9 cellular contexts compared by ENCODE assay signal in the genomic region with DNA sequence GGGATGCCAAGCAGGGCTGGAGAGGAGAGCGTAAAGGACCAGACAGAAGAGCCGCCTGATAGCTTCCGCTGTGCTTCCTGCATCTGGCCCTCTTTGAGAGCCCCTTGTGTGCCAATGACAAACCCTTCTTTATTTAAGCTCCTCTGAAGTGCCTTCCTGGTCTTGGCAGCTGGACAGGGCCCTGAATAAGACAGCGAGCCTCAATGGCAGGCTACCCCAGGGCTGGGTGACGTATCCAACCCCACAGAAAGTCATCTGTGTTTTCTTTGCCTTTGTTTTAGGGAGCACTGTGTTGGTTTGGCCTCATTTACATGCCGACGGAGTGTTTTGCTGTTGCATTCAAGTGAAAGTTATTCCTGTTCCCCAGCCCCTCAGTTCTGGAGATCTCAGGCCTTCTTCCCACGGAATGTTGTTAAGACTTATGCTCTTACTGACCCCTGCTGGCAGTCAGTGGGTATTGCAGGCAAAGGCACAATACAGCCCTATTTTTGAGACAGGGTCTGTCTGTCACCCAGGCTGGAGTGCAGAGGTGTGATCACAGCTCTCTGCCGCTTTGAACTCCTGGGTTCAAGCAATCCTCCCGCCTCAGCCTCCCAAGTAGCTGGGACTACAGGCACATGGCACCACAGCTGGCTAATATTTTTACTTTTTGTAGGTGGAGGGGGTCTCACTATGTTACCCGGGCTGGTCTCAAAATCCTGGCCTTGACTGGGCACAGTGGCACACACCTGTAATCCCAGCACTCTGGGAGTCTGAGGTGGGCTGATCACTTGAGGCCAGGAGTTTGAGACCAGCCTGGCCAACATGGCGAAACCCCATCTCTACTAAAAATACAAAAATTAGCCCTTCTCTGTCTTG. TPM values are rescaled to one million over a fixed set of nuclear protein-coding genes. Genes with fewer than 3 reads are reported as not detected.
DNase-seq lines count a peak whose midpoint lies in the region; ATAC-seq, FAIRE-seq and TF ChIP-seq lines count a peak whose summit lies in the region.
"Had no signal": no experiment of that assay in that cellular context is flagged by ENCODE, and none has a peak within 500 bp of the region (broad histone marks: within the 10 kb centered on the region; RNA-seq: fewer than 3 reads in every experiment).

No MANE protein-coding gene starts in this region.

- no peak overlapping the region for H3K4me2 ChIP-seq in astrocyte (ENCODE audit: low read length)
- H3K4me2 ChIP-seq: BLaER1 had no signal

- no peak for FAIRE-seq in astrocyte (lab: Jason Lieb, UNC)

- H3K9me3 Mint-ChIP-seq in astrocyte (ENCODE audit: unreplicated experiment) (peaks cover 10% of the 10 kb centered on the region), nephron (peaks cover 12% of the 10 kb centered on the region)
- peaks cover 17% of the 10 kb centered on the region for H3K9me3 Mint-ChIP-seq in stimulated activated effector memory CD8-positive, alpha-beta T cell treated with anti-CD3 and anti-CD28 coated beads, Interleukin-12 subunit alpha, Interleukin-12 subunit beta, amount 100 ng/mL, for 72 hours

- H3K36me3 ChIP-seq in astrocyte (ENCODE audit: insufficient read depth, low read length) = no peaks in the 10 kb centered on the region
- H3K36me3 ChIP-seq: BLaER1 had no signal

- H3K79me2 ChIP-seq in astrocyte (ENCODE audit: insufficient read depth, low read length) = no peaks in the 10 kb centered on the region

- no peak overlapping the region for H3K4me3 ChIP-seq in astrocyte (ENCODE audit: insufficient read depth, low read depth, low read length)
- H3K4me3 ChIP-seq: BLaER1 had no signal

- TF ChIP-seq CTCF in astrocyte (IDR thresholded peaks at IDR 0.05; ENCODE audit: insufficient read depth, low read depth, low read length) = peak; percentile 27
- TF ChIP-seq CTCF in nephron (IDR thresholded peaks at IDR 0.05; ENCODE audit: unreplicated experiment in 3 of 3) = peak; percentile 25 to 46 (median 43)

- no peaks in the 10 kb centered on the region for H4K20me1 ChIP-seq in astrocyte (ENCODE audit: insufficient read depth, low read length)
- H4K20me1 ChIP-seq: BLaER1 had no signal

- no peak overlapping the region for H3K27ac ChIP-seq in astrocyte (ENCODE audit: low read depth, low read length)
- H3K27ac ChIP-seq: BLaER1 had no signal

- no peaks in the 10 kb centered on the region for H3K27me3 ChIP-seq in astrocyte (ENCODE audit: insufficient read depth, low read length)
- H3K27me3 ChIP-seq: BLaER1 had no signal

- DNase-seq in NCI-H345 (lab: John Stamatoyannopoulos, UW) (peak; percentile 12), NCI-H345 treated with DMSO at 0.1 percent for 48 hours (lab: John Stamatoyannopoulos, UW; ENCODE audit: unreplicated experiment) (no peak), HT-29 (ENCODE audit: low spot score) (peak; percentile 30), astrocyte (ENCODE audit: low read depth) (no peak), superior temporal gyrus (ENCODE audit: extremely low spot score) (no peak)
- no peak for DNase-seq in stimulated activated effector memory CD8-positive, alpha-beta T cell treated with anti-CD3 and anti-CD28 coated beads, Interleukin-12 subunit alpha, Interleukin-12 subunit beta, amount 100 ng/mL, for 72 hours (ENCODE audit: low spot score in 2 of 2)

- H3K4me1 Mint-ChIP-seq in astrocyte (ENCODE audit: low read depth, unreplicated experiment) (no peaks in the 10 kb centered on the region), nephron (no peaks in the 10 kb centered on the region)
- H3K4me1 Mint-ChIP-seq in stimulated activated effector memory CD8-positive, alpha-beta T cell treated with anti-CD3 and anti-CD28 coated beads, Interleukin-12 subunit alpha, Interleukin-12 subunit beta, amount 100 ng/mL, for 72 hours = peaks cover 10% of the 10 kb centered on the region

- no peak overlapping the region for H2AFZ ChIP-seq in astrocyte (ENCODE audit: low read depth, low read length)

- H3K9ac ChIP-seq in astrocyte (ENCODE audit: low read length) = no peak overlapping the region
- H3K9ac ChIP-seq: BLaER1 had no signal

- no peak overlapping the region for H3K27ac Mint-ChIP-seq in astrocyte (ENCODE audit: unreplicated experiment)
- no peak overlapping the region for H3K27ac Mint-ChIP-seq in nephron
- no peak overlapping the region for H3K27ac Mint-ChIP-seq in stimulated activated effector memory CD8-positive, alpha-beta T cell treated with anti-CD3 and anti-CD28 coated beads, Interleukin-12 subunit alpha, Interleukin-12 subunit beta, amount 100 ng/mL, for 72 hours

- no peaks in the 10 kb centered on the region for H3K4me1 ChIP-seq in astrocyte (ENCODE audit: insufficient read depth, low read length)

- no peak for ATAC-seq in stimulated activated effector memory CD8-positive, alpha-beta T cell treated with anti-CD3 and anti-CD28 coated beads, Interleukin-12 subunit alpha, Interleukin-12 subunit beta, amount 100 ng/mL, for 72 hours
- ATAC-seq in HG03571 (IDR thresholded peaks at IDR 0.05; ENCODE audit: unreplicated experiment) = no peak

- H3K36me3 Mint-ChIP-seq in astrocyte (ENCODE audit: low read depth, unreplicated experiment) = no peaks in the 10 kb centered on the region
- peaks cover 62% of the 10 kb centered on the region for H3K36me3 Mint-ChIP-seq in nephron (ENCODE audit: low read depth)
- no peaks in the 10 kb centered on the region for H3K36me3 Mint-ChIP-seq in stimulated activated effector memory CD8-positive, alpha-beta T cell treated with anti-CD3 and anti-CD28 coated beads, Interleukin-12 subunit alpha, Interleukin-12 subunit beta, amount 100 ng/mL, for 72 hours

- H3K9me3 ChIP-seq in astrocyte (ENCODE audit: insufficient read depth, low read depth, low read length) = peaks cover 5% of the 10 kb centered on the region

- H3K4me3 Mint-ChIP-seq in astrocyte (ENCODE audit: unreplicated experiment) (no peak overlapping the region), nephron (no peak overlapping the region)
- no peak overlapping the region for H3K4me3 Mint-ChIP-seq in stimulated activated effector memory CD8-positive, alpha-beta T cell treated with anti-CD3 and anti-CD28 coated beads, Interleukin-12 subunit alpha, Interleukin-12 subunit beta, amount 100 ng/mL, for 72 hours

- H3K27me3 Mint-ChIP-seq in astrocyte (ENCODE audit: low read depth, unreplicated experiment) = no peaks in the 10 kb centered on the region
- H3K27me3 Mint-ChIP-seq in nephron (ENCODE audit: low read depth) = no peaks in the 10 kb centered on the region

RNA-seq across cellular contexts. Expression of gene CCL25, which starts 16.8 kb away (rescaled TPM):
- not detected in 2 replicates for total RNA-seq in HT-29 (2014; rRNA removed; shearing (Covaris generic))
- total RNA-seq in astrocyte = not detected in 2 replicates

Comparison
In these comparisons a context has a peak if more than half of its experiments do, and no peak if none do; other contexts are left out.
1. DNase-seq: peak in NCI-H345 (single experiment) and HT-29 (single experiment); none in NCI-H345 treated with DMSO at 0.1 percent for 48 hours (single experiment), astrocyte (single experiment), stimulated activated effector memory CD8-positive, alpha-beta T cell treated with anti-CD3 and anti-CD28 coated beads, Interleukin-12 subunit alpha, Interleukin-12 subunit beta, amount 100 ng/mL, for 72 hours (0 of 2) and superior temporal gyrus (single experiment).